In genomic region chr2:159249955-159250723, GRCh38 we compare ENCODE assay signal across 8 cellular contexts. TPM values are rescaled to one million over a fixed set of nuclear protein-coding genes. Genes with fewer than 3 reads are reported as not detected.
DNase-seq lines count a peak whose midpoint lies in the region; ATAC-seq and TF ChIP-seq lines count a peak whose summit lies in the region.

No MANE protein-coding gene starts in this region.

- BruUV-seq in mammary epithelial cell (replicated peaks; lab: Mats Ljungman, UMichigan): no TSS peak

- H3K4me3 ChIP-seq in BLaER1 treated with 17β-estradiol and CSF1 and Interleukin-3, amounts not matched to agents 10 nM and 100 nM: peak overlapping the region; percentile 5 to 48 (median 37); a peak in 17 of 20 replicates
- H3K4me3 ChIP-seq in mammary epithelial cell (replicated peaks in 1 of 3; ENCODE audit: insufficient read depth in 1 of 3, low read depth in 2 of 3, low read length in 3 of 3): no peak overlapping the region
- H3K4me3 ChIP-seq in lower leg skin (ENCODE audit: low read depth, poor library complexity, severe bottlenecking): no peak overlapping the region
- no peak overlapping the region for H3K4me3 ChIP-seq in aorta (ENCODE audit: low read length in 2 of 2)

- WGBS in mammary epithelial cell (ENCODE audit: low coverage, missing lambda C conversion rate): 62% methylated on average over 3 of the region's 8 CpGs
- 22% methylated on average over 8 of the region's 8 CpGs for WGBS in lower leg skin, 2 donors
- 22 to 31% methylated on average over 8 of the region's 8 CpGs for WGBS in aorta, 2 donors

- no peak for TF ChIP-seq POLR2A in lower leg skin (IDR thresholded peaks at IDR 0.05)

- intact Hi-C loops in mammary epithelial cell (cut with micrococcal nuclease) (loop anchor here (5.0 kb wide), 1 partner anchor 77 kb away; no protein-coding TSS in a partner anchor), lower leg skin (cut with DNase I; ENCODE audit: low total_unique reads) (no loop called here), aorta (cut with DNase I) (no loop called here)

- H3K79me2 ChIP-seq in mammary epithelial cell (ENCODE audit: insufficient read depth, low read length): no peaks in the 10 kb centered on the region

- peaks cover 32 to 66% (median 48%) of the 10 kb centered on the region in 10 experiments for H3K4me1 ChIP-seq in BLaER1 treated with 17β-estradiol and CSF1 and Interleukin-3, amounts not matched to agents 10 nM and 100 nM
- H3K4me1 ChIP-seq in mammary epithelial cell (ENCODE audit: insufficient read depth, low read length) (peaks cover 15% of the 10 kb centered on the region), aorta (ENCODE audit: control insufficient read depth in 1 of 2, insufficient read depth in 2 of 2, low read length in 2 of 2) (no peaks in the 10 kb centered on the region)

- in situ Hi-C loops in mammary epithelial cell (cut with MboI; ENCODE audit: low sequenced_read_pairs in 2 of 2): no loop called here

- H2AFZ ChIP-seq in mammary epithelial cell (ENCODE audit: low read depth, low read length): no peak overlapping the region

- DNase-seq in NCI-H1092 treated with DMSO at 0.1 percent for 48 hours (lab: John Stamatoyannopoulos, UW) (peak; percentile 10), mammary epithelial cell (peak; percentile 94), lower leg skin (ENCODE audit: low spot score in 2 of 2) (peak; percentile 90 to 92), aorta (peak in 1 of 2 donors; percentile 78)

- peak overlapping the region; percentile 65 to 86 (median 82) for H3K9ac ChIP-seq in BLaER1 treated with 17β-estradiol and CSF1 and Interleukin-3, amounts not matched to agents 10 nM and 100 nM
- H3K9ac ChIP-seq in mammary epithelial cell (ENCODE audit: insufficient read depth, low read length): peak overlapping the region; percentile 36

- CTCF ChIA-PET in mammary epithelial cell (lab: Charles Lee; ENCODE audit: low non-redundant PET): interaction anchor here (0.5 to 0.7 kb wide), 2 partner anchors 125 to 670 kb away, joined by 3 to 4 read pairs; no protein-coding TSS in a partner anchor

- peaks cover 23 to 37% (median 29%) of the 10 kb centered on the region in 11 experiments for H3K9me3 ChIP-seq in BLaER1 treated with 17β-estradiol and CSF1 and Interleukin-3, amounts not matched to agents 10 nM and 100 nM (replicated peaks in 1 of 11)
- no peaks in the 10 kb centered on the region for H3K9me3 ChIP-seq in mammary epithelial cell (replicated peaks; ENCODE audit: insufficient read depth, low read length)
- H3K9me3 ChIP-seq in aorta (ENCODE audit: control insufficient read depth, low read length): no peaks in the 10 kb centered on the region

- H3K27ac ChIP-seq in BLaER1 treated with 17β-estradiol and CSF1 and Interleukin-3, amounts not matched to agents 10 nM and 100 nM: peak overlapping the region; percentile 49 to 99 (median 97)
- H3K27ac ChIP-seq in mammary epithelial cell (ENCODE audit: insufficient read depth, low read depth, low read length) (peak overlapping the region; percentile 63), aorta (ENCODE audit: low read depth in 1 of 2, low read length in 2 of 2) (peak overlapping the region; percentile 44 to 54)

- ATAC-seq in GM21390 (IDR thresholded peaks at IDR 0.05; ENCODE audit: unreplicated experiment) (peak; percentile 66), aorta (ENCODE audit: low FRiP score) (peak; percentile 83), GM19395 (IDR thresholded peaks at IDR 0.05; ENCODE audit: unreplicated experiment) (no peak), HG02938 (IDR thresholded peaks at IDR 0.05; ENCODE audit: unreplicated experiment) (no peak)

- H3K36me3 ChIP-seq in BLaER1 treated with 17β-estradiol and CSF1 and Interleukin-3, amounts not matched to agents 10 nM and 100 nM: peaks cover 28 to 50% (median 38%) of the 10 kb centered on the region in 11 experiments
- peaks cover 1% of the 10 kb centered on the region for H3K36me3 ChIP-seq in mammary epithelial cell (ENCODE audit: insufficient read depth, low read length)
- no peaks in the 10 kb centered on the region for H3K36me3 ChIP-seq in aorta (ENCODE audit: control insufficient read depth in 1 of 2, insufficient read depth in 2 of 2, low read length in 1 of 2)

- H3K4me2 ChIP-seq in BLaER1 treated with 17β-estradiol and CSF1 and Interleukin-3, amounts not matched to agents 10 nM and 100 nM: peak overlapping the region; percentile 69 to 92 (median 84)
- H3K4me2 ChIP-seq in mammary epithelial cell (ENCODE audit: insufficient read depth, low read depth, low read length): peak overlapping the region; percentile 22

- H3K27me3 ChIP-seq in BLaER1 treated with 17β-estradiol and CSF1 and Interleukin-3, amounts not matched to agents 10 nM and 100 nM: no peaks in the 10 kb centered on the region
- H3K27me3 ChIP-seq in mammary epithelial cell (ENCODE audit: insufficient read depth, low read length) (no peaks in the 10 kb centered on the region), aorta (ENCODE audit: control insufficient read depth in 1 of 2, insufficient read depth in 2 of 2, low read length in 1 of 2) (no peaks in the 10 kb centered on the region)

- no peak for TF ChIP-seq CTCF in mammary epithelial cell (conservative IDR thresholded peaks at IDR 0.05 in 1 of 2, IDR thresholded peaks at IDR 0.05 in 1 of 2; ENCODE audit: extremely low read depth in 1 of 2, insufficient read depth in 1 of 2, low read depth in 1 of 2, low read length in 2 of 2)
- no peak for TF ChIP-seq CTCF in lower leg skin (IDR thresholded peaks at IDR 0.05)

- H4K20me1 ChIP-seq in BLaER1 treated with 17β-estradiol and CSF1 and Interleukin-3, amounts not matched to agents 10 nM and 100 nM: no peaks in the 10 kb centered on the region
- H4K20me1 ChIP-seq in mammary epithelial cell (ENCODE audit: insufficient read depth, low read length): no peaks in the 10 kb centered on the region

- dilution Hi-C loops in mammary epithelial cell (cut with HindIII; ENCODE audit: low sequenced_read_pairs): no loop called here

RNA-seq across cellular contexts. Expression of gene WDSUB1, which starts 36.4 kb away (rescaled TPM):
- 1 to 10 TPM; 5.3 to 7.2 TPM for total RNA-seq in mammary epithelial cell
- polyA plus RNA-seq in mammary epithelial cell: 2.8 TPM
- 5.8 TPM for polyA minus RNA-seq in mammary epithelial cell
- 1 to 10 TPM; 2.8 to 7.6 (median 5.5) TPM for total RNA-seq in lower leg skin
- total RNA-seq in aorta: 10 to 100 TPM in 1 of 2 donors, 1 to 10 TPM in 1; 5.2 to 11.3 TPM
- 1 to 10 TPM; 7.5 to 9.6 TPM for polyA plus RNA-seq in aorta

Comparison
In these comparisons a context has a peak if more than half of its experiments do, and no peak if none do; other contexts are left out.
1. H3K4me3 ChIP-seq: peak in BLaER1 treated with 17β-estradiol and CSF1 and Interleukin-3, amounts not matched to agents 10 nM and 100 nM (10 of 10); none in mammary epithelial cell (0 of 3), lower leg skin (single experiment) and aorta (0 of 2).
2. ATAC-seq: peak in GM21390 (single experiment) and aorta (single experiment); none in GM19395 (single experiment) and HG02938 (single experiment).
3. Peak in every context shown above with its lines, with median percentiles within 50 percentile points of each other: H3K27ac ChIP-seq.